19 cellular contexts compared by ENCODE assay signal in genomic region chr9:68462004-68462775, GRCh38.
DNase-seq lines count a peak whose midpoint lies in the region; ATAC-seq and TF ChIP-seq lines count a peak whose summit lies in the region.
"Had no signal": no experiment of that assay in that cellular context is flagged by ENCODE, and none has a peak within 500 bp of the region (broad histone marks: within the 10 kb centered on the region; RNA-seq: fewer than 3 reads in every experiment).

No MANE protein-coding gene starts in this region.

- no peaks in the 10 kb centered on the region for H3K79me2 ChIP-seq in trophoblast cell (ENCODE audit: control insufficient read depth, insufficient read depth, low read length, poor library complexity)

- H3K27me3 Mint-ChIP-seq in Calu3 (ENCODE audit: unreplicated experiment) (peaks cover 59% of the 10 kb centered on the region), progenitor cell of endocrine pancreas (peaks cover 5% of the 10 kb centered on the region)

- H3K4me1 ChIP-seq in right atrium auricular region (peaks cover 0 to 29% of the 10 kb centered on the region in 2 donors), trophoblast cell (ENCODE audit: control insufficient read depth in 1 of 2, insufficient read depth in 2 of 2, low read length in 2 of 2) (no peaks in the 10 kb centered on the region)
- H3K4me1 ChIP-seq: body of pancreas, SJSA1 had no signal

- peak overlapping the region; percentile 72 for H2BK12ac ChIP-seq in trophoblast cell (ENCODE audit: low read length)

- H3K9ac ChIP-seq in trophoblast cell (ENCODE audit: low read length): no peak overlapping the region

- no peak overlapping the region for H3K18ac ChIP-seq in trophoblast cell (ENCODE audit: low read length)

- peak overlapping the region; percentile 13 to 43 for H3K27ac ChIP-seq in right atrium auricular region
- H3K27ac ChIP-seq in trophoblast cell (ENCODE audit: low read depth, low read length): no peak overlapping the region
- H3K27ac ChIP-seq: A549, body of pancreas, C4-2B, epithelial cell of prostate, SJSA1 had no signal

- ATAC-seq in GM18520 (IDR thresholded peaks at IDR 0.05; ENCODE audit: unreplicated experiment): no peak
- ATAC-seq: A549, body of pancreas, PC-3 had no signal

- H3K9me3 Mint-ChIP-seq in Calu3 (ENCODE audit: low read depth, unreplicated experiment): no peaks in the 10 kb centered on the region
- H3K9me3 Mint-ChIP-seq in progenitor cell of endocrine pancreas (ENCODE audit: low read depth): peaks cover 5% of the 10 kb centered on the region

- no CpG with 5 or more reads among the region's 8 CpGs for WGBS in trophoblast cell (ENCODE audit: extremely low coverage, insufficient coverage, insufficient read length)

- H3K27ac Mint-ChIP-seq in Calu3 (ENCODE audit: unreplicated experiment): no peak overlapping the region
- no peak overlapping the region for H3K27ac Mint-ChIP-seq in progenitor cell of endocrine pancreas

- intact Hi-C loops in Calu3 (cut with micrococcal nuclease; ENCODE audit: unreplicated experiment): no loop called here

- H3K4me3 ChIP-seq in right atrium auricular region (no peak overlapping the region), trophoblast cell (ENCODE audit: low read depth, low read length) (no peak overlapping the region)
- H3K4me3 ChIP-seq: A549, body of pancreas, SJSA1 had no signal

- peak overlapping the region; percentile 76 for H4K91ac ChIP-seq in trophoblast cell (ENCODE audit: low read depth, low read length)

- H3K23ac ChIP-seq in trophoblast cell (ENCODE audit: low read length): no peak overlapping the region

- H4K8ac ChIP-seq in trophoblast cell (ENCODE audit: low read depth, low read length): no peak overlapping the region

- H2AFZ ChIP-seq in trophoblast cell (ENCODE audit: insufficient read depth, low read length, poor library complexity): no peak overlapping the region

- peak overlapping the region; percentile 69 for H3K4ac ChIP-seq in trophoblast cell (ENCODE audit: low read depth, low read length)

- H3K9me3 ChIP-seq in right atrium auricular region (no peaks in the 10 kb centered on the region), trophoblast cell (ENCODE audit: insufficient read depth, low read depth, low read length) (no peaks in the 10 kb centered on the region)
- H3K9me3 ChIP-seq: A549, body of pancreas, SJSA1 had no signal

- DNase-seq in Daoy (ENCODE audit: low read depth) (peak; percentile 21), astrocyte of the hippocampus (ENCODE audit: low read depth, low spot score) (peak; percentile 48), right atrium auricular region (ENCODE audit: low spot score) (no peak), trophoblast cell (no peak), Calu3 (no peak), progenitor cell of endocrine pancreas (ENCODE audit: low spot score, unreplicated experiment) (no peak), middle frontal gyrus (ENCODE audit: extremely low spot score, low spot score) (no peak)
- DNase-seq: activated effector memory CD4-positive, alpha-beta T cell treated with anti-CD3 and anti-CD28 coated beads, Interleukin-2, amount 50 U/mL, for 16 hours; body of pancreas; islet precursor cell; NCI-H1092 treated with DMSO at 0.1 percent for 48 hours; NCI-H526 treated with DMSO at 0.1 percent for 48 hours; PC-3; small intestine had no signal

- CTCF ChIA-PET in Calu3 (lab: Charles Lee): no interaction called here

- H3K4me1 Mint-ChIP-seq in Calu3 (ENCODE audit: low read depth, unreplicated experiment) (no peaks in the 10 kb centered on the region), progenitor cell of endocrine pancreas (ENCODE audit: low read depth) (no peaks in the 10 kb centered on the region)

- H2AK5ac ChIP-seq in trophoblast cell (ENCODE audit: low read length): peak overlapping the region; percentile 46

- peak overlapping the region; percentile 44 for H3K14ac ChIP-seq in trophoblast cell (ENCODE audit: low read length)

- H3K36me3 Mint-ChIP-seq in Calu3 (ENCODE audit: insufficient read depth, unreplicated experiment) (no peaks in the 10 kb centered on the region), progenitor cell of endocrine pancreas (ENCODE audit: insufficient read depth) (no peaks in the 10 kb centered on the region)

- peak overlapping the region; percentile 31 for H2BK120ac ChIP-seq in trophoblast cell (ENCODE audit: insufficient read depth, low read length, poor library complexity)

- H3K4me3 Mint-ChIP-seq in Calu3 (ENCODE audit: low read depth, unreplicated experiment) (no peak overlapping the region), progenitor cell of endocrine pancreas (ENCODE audit: low read depth) (no peak overlapping the region)

- H4K12ac ChIP-seq in trophoblast cell (ENCODE audit: low read depth, low read length): no peak overlapping the region

- H3K4me2 ChIP-seq in trophoblast cell (ENCODE audit: low read length): no peak overlapping the region
- H3K4me2 ChIP-seq: A549 had no signal

- H3K27me3 ChIP-seq in right atrium auricular region: no peaks in the 10 kb centered on the region
- H3K27me3 ChIP-seq in trophoblast cell (ENCODE audit: insufficient read depth, low read length): no peaks in the 10 kb centered on the region
- H3K27me3 ChIP-seq: body of pancreas, SJSA1 had no signal

- no TSS peak for BruUV-seq in Calu3 (replicated peaks; lab: Mats Ljungman, UMichigan)

- no peak for TF ChIP-seq CTCF in right atrium auricular region (IDR thresholded peaks at IDR 0.05)
- TF ChIP-seq CTCF in Calu3 (IDR thresholded peaks at IDR 0.05; ENCODE audit: unreplicated experiment): no peak
- no peak for TF ChIP-seq CTCF in progenitor cell of endocrine pancreas (IDR thresholded peaks at IDR 0.05; ENCODE audit: unreplicated experiment)

- H2BK5ac ChIP-seq in trophoblast cell (ENCODE audit: low read depth, low read length, poor library complexity): peak overlapping the region; percentile 63

- peaks cover 14% of the 10 kb centered on the region for H3K79me1 ChIP-seq in trophoblast cell (ENCODE audit: low read length)

- peaks cover 17% of the 10 kb centered on the region for H3K36me3 ChIP-seq in right atrium auricular region
- H3K36me3 ChIP-seq in trophoblast cell (ENCODE audit: control insufficient read depth in 1 of 2, insufficient read depth in 2 of 2, low read length in 2 of 2): no peaks in the 10 kb centered on the region
- H3K36me3 ChIP-seq: SJSA1 had no signal

Comparison
In these comparisons a context has a peak if more than half of its experiments do, and no peak if none do; other contexts are left out.
1. DNase-seq: peak in Daoy (single experiment) and astrocyte of the hippocampus (single experiment); none in right atrium auricular region (single experiment), trophoblast cell (0 of 2), Calu3 (single experiment), progenitor cell of endocrine pancreas (single experiment) and middle frontal gyrus (single experiment).